In the genomic region with DNA sequence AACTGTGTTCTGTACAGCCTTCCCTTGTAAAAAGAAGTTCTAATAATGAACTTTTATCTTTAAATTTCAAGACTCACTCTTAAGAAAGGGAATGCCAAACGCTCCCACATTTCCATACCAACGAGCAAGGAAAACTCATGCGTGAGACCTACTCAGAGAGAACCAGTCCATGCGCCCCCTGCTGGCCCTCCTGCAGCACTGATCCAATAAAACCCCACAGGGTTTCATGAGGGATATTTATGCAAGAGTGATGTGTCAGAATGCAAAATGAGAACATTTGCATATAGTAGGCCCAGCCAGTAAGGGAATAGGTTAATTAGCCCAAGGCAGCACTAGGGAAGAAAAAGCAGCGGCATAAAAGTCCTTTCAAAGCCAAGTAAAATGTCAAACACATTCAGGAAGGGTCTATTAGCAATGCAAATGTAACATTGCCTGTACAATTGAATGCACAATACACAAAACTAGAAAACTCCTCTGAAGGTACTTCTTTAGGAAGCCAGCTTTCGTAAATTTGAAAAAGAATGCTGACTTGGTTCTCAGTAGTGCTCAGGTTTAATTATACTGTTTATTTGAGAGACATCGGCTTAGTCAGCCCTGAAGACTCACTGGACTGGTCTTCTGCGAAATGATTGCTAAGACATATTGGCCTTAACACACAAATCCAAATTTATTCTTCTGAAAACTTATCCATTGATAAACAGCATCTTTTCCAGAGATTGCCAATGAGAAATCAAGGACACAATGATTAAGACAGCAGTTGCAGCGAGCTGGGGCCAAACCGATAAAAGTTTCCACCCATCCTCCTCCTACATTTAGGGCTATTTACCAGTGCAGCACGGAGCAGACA, we compare ENCODE assay signal across 1 cellular context.
TF ChIP-seq lines count a peak whose summit lies in the region.

No MANE protein-coding gene starts in this region.

TF ChIP-seq in SK-N-SH treated with all-trans-retinoic acid at 6 μM for 48 hours, 23 proteins besides CTCF, POLR2A, EP300 and RAD21 (continued from another document):
- no peak for TF ChIP-seq PATZ1 (CRISPR knock-in tag; IDR thresholded peaks at IDR 0.05; ENCODE audit: borderline replicate concordance)
- TF ChIP-seq PPARA (CRISPR knock-in tag; IDR thresholded peaks at IDR 0.05; ENCODE audit: borderline replicate concordance) = no peak
